10 cellular contexts compared by ENCODE assay signal in genomic region chr10:9302142-9302746, GRCh38.
A peak's percentile ranks its signal among the peaks of the same experiment; 100 is the strongest.
DNase-seq lines count a peak whose midpoint lies in the region; ATAC-seq and TF ChIP-seq lines count a peak whose summit lies in the region.
"Had no signal": no experiment of that assay in that cellular context is flagged by ENCODE, and none has a peak within 500 bp of the region (broad histone marks: within the 10 kb centered on the region; RNA-seq: fewer than 3 reads in every experiment).

No MANE protein-coding gene starts in this region.

- no peaks in the 10 kb centered on the region for H3K9me3 Mint-ChIP-seq in CD14-positive monocyte
- H3K9me3 Mint-ChIP-seq in type B pancreatic cell = no peaks in the 10 kb centered on the region
- H3K9me3 Mint-ChIP-seq: natural killer cell treated with Interleukin-12 subunit alpha and Interleukin-12 subunit beta and Interleukin-15 and Interleukin-18, amount 100 ng/mL, for 72 hours had no signal

- no peaks in the 10 kb centered on the region for H3K4me1 Mint-ChIP-seq in CD14-positive monocyte
- no peaks in the 10 kb centered on the region for H3K4me1 Mint-ChIP-seq in type B pancreatic cell (ENCODE audit: unreplicated experiment)

- H3K4me3 ChIP-seq in adrenal gland = no peak overlapping the region
- H3K4me3 ChIP-seq: SJSA1 had no signal

- no peak for DNase-seq in CD14-positive monocyte (ENCODE audit: low spot score)
- peak; percentile 26 for DNase-seq in GM13976 (ENCODE audit: low spot score)
- DNase-seq in NCI-H1048 (lab: John Stamatoyannopoulos, UW) = peak; percentile 37
- DNase-seq in adrenal gland = peak in 1 of 7 donors; percentile 1
- DNase-seq in iPS-NIHi7 (ENCODE audit: extremely low spot score) = peak; percentile 15
- no peak for DNase-seq in type B pancreatic cell (ENCODE audit: extremely low spot score, unreplicated experiment)
- no peak for DNase-seq in cerebellar nuclear complex (lab: John Stamatoyannopoulos, UW)

- no peaks in the 10 kb centered on the region for H3K36me3 ChIP-seq in adrenal gland (replicated peaks in 1 of 2)
- H3K36me3 ChIP-seq: SJSA1 had no signal

- no peak overlapping the region for H3K27ac ChIP-seq in adrenal gland
- H3K27ac ChIP-seq: SJSA1 had no signal

- H3K27me3 ChIP-seq in adrenal gland = no peaks in the 10 kb centered on the region

- in situ Hi-C loops in GM13976 (cut with MboI; ENCODE audit: low sequenced_read_pairs, unreplicated experiment) = no loop called here

- intact Hi-C loops in CD14-positive monocyte (cut with micrococcal nuclease) (loop anchor here (5.0 to 10.0 kb wide), 2 partner anchors 1430 to 1777 kb away; no protein-coding TSS in a partner anchor), adrenal gland (cut with DNase I) (loop anchor here in 1 of 2 donors (10.0 kb wide), 1 partner anchor 1777 kb away; no protein-coding TSS in a partner anchor)

- H3K27ac Mint-ChIP-seq in CD14-positive monocyte = no peak overlapping the region
- H3K27ac Mint-ChIP-seq in type B pancreatic cell = no peak overlapping the region
- H3K27ac Mint-ChIP-seq: natural killer cell treated with Interleukin-12 subunit alpha and Interleukin-12 subunit beta and Interleukin-15 and Interleukin-18, amount 100 ng/mL, for 72 hours had no signal

- no peaks in the 10 kb centered on the region for H3K36me3 Mint-ChIP-seq in CD14-positive monocyte
- no peaks in the 10 kb centered on the region for H3K36me3 Mint-ChIP-seq in type B pancreatic cell
- H3K36me3 Mint-ChIP-seq: natural killer cell treated with Interleukin-12 subunit alpha and Interleukin-12 subunit beta and Interleukin-15 and Interleukin-18, amount 100 ng/mL, for 72 hours had no signal

- no peaks in the 10 kb centered on the region for H3K4me1 ChIP-seq in adrenal gland (replicated peaks in 1 of 2)
- H3K4me1 ChIP-seq: SJSA1 had no signal

- H3K9me3 ChIP-seq in adrenal gland (replicated peaks in 1 of 3) = no peaks in the 10 kb centered on the region
- H3K9me3 ChIP-seq: SJSA1 had no signal

- H3K4me3 Mint-ChIP-seq in CD14-positive monocyte (no peak overlapping the region), type B pancreatic cell (no peak overlapping the region)
- H3K4me3 Mint-ChIP-seq: natural killer cell treated with Interleukin-12 subunit alpha and Interleukin-12 subunit beta and Interleukin-15 and Interleukin-18, amount 100 ng/mL, for 72 hours had no signal

- no peak for TF ChIP-seq POLR2A in adrenal gland (IDR thresholded peaks at IDR 0.05)

- WGBS in adrenal gland, 4 donors = 22 to 36% (median 26%) methylated on average over 3 of the region's 3 CpGs

- H3K27me3 Mint-ChIP-seq in CD14-positive monocyte (ENCODE audit: low read depth in 3 of 3) (peaks cover 0 to 1% (median 0%) of the 10 kb centered on the region in 3 donors), type B pancreatic cell (peaks cover 38% of the 10 kb centered on the region)

- TF ChIP-seq CTCF in CD14-positive monocyte (IDR thresholded peaks at IDR 0.05) (peak; percentile 70), GM13976 (IDR thresholded peaks at IDR 0.05; ENCODE audit: borderline replicate concordance, control extremely low read depth, extremely low read depth, insufficient read depth, missing control alignments) (no peak), adrenal gland (IDR thresholded peaks at IDR 0.05) (peak; percentile 28 to 51 (median 38)), type B pancreatic cell (conservative IDR thresholded peaks at IDR 0.05) (peak; percentile 84)

- ATAC-seq in GM18909 (IDR thresholded peaks at IDR 0.05; ENCODE audit: poor library complexity, unreplicated experiment) = no peak

Comparison
In these comparisons a context has a peak if more than half of its experiments do, and no peak if none do; other contexts are left out.
1. DNase-seq: peak in GM13976 (single experiment), NCI-H1048 (single experiment) and iPS-NIHi7 (single experiment); none in CD14-positive monocyte (single experiment), type B pancreatic cell (single experiment) and cerebellar nuclear complex (0 of 2).